ENCODE assay signal across 30 cellular contexts in the genomic region with DNA sequence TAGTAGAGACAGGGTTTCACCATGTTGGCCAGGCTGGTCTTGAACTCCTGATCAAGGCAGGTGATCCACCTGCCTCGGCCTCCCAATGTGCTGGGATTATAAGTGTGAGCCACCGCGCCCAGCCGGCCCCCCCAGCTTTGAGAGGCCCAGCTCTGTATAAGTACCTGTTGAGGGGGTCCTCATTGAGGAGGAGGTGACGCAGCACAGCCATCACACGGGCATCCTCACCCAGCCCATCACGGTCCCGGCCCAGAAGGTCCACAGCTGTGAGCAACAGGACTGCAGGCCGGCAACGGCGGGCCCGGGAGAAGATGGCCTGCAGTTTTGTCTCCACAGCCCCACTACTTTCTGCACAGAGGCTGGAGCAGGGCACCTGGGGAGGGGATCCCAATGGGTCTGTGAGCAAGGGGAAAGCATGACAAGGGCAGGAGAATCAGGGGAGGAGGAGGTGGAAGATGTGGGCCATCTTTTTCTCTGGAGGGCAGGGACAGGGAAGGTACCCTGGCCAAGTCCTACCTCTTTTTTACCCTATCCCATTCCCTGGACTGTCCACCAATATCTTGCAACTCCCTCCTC. TPM values are rescaled to one million over a fixed set of nuclear protein-coding genes. Genes with fewer than 3 reads are reported as not detected.
"Had no signal": no experiment of that assay in that cellular context is flagged by ENCODE, and none has a peak within 500 bp of the region (broad histone marks: within the 10 kb centered on the region; RNA-seq: fewer than 3 reads in every experiment).

No MANE protein-coding gene starts in this region.

- ATAC-seq: left colon; mucosa of descending colon; naive thymus-derived CD4-positive, alpha-beta T cell; natural killer cell treated with Interleukin-12 subunit alpha and Interleukin-12 subunit beta and Interleukin-15 and Interleukin-18, amount 100 ng/mL, for 72 hours; right cardiac atrium; stimulated activated memory B cell treated with anti-CD40 and anti-IgM and Interleukin-4, amounts not matched to agents 10 μg/mL and 1 μg/mL and 100 μg/mL, for 72 hours; stimulated activated naive CD8-positive, alpha-beta T cell treated with anti-CD3 and anti-CD28 coated beads, Interleukin-15, amount 100 ng/mL, for 72 hours had no signal

- DNase-seq: hypothalamus; immature natural killer cell; kidney; left colon; left ventricle myocardium inferior; midbrain; mucosa of descending colon; naive thymus-derived CD4-positive, alpha-beta T cell; nucleus accumbens; retina; sigmoid colon; small intestine; stimulated activated CD4-positive, alpha-beta T cell treated with anti-CD3 and anti-CD28 coated beads, Interleukin-1b, Interleukin-23, amount 100 ng/mL, for 48 hours; stimulated activated CD4-positive, alpha-beta T cell treated with anti-CD3 and anti-CD28 coated beads, Interleukin-2, amount 100 ng/mL, for 48 hours; stimulated activated CD4-positive, alpha-beta T cell treated with anti-CD3 and anti-CD28 coated beads, Interleukin-4, amount 100 ng/mL, for 4 hours; stimulated activated CD8-positive, alpha-beta memory T cell treated with anti-CD3 and anti-CD28 coated beads, Interleukin-4, amount 100 ng/mL, for 48 hours; stimulated activated naive CD4-positive, alpha-beta T cell treated with Interleukin-2 at 50 U/mL for 16 hours; stimulated activated naive CD8-positive, alpha-beta T cell treated with anti-CD3 and anti-CD28 coated beads, Interleukin-15, amount 100 ng/mL, for 72 hours; substantia nigra; thyroid gland; transverse colon; upper lobe of left lung had no signal

- H3K27ac ChIP-seq: left ventricle myocardium inferior, pancreas, prostate gland, sigmoid colon, thyroid gland, transverse colon, upper lobe of left lung, vagina had no signal

- H3K4me3 ChIP-seq: left ventricle myocardium inferior, lung, mucosa of descending colon, pancreas, prostate gland, sigmoid colon, thyroid gland, transverse colon, upper lobe of left lung, vagina had no signal

- H3K9me3 ChIP-seq: left ventricle myocardium inferior, mucosa of descending colon, pancreas, prostate gland, sigmoid colon, thyroid gland, transverse colon, upper lobe of left lung, vagina had no signal

- H3K4me1 ChIP-seq: pancreas, prostate gland, thyroid gland, upper lobe of left lung, vagina had no signal

- H3K27me3 ChIP-seq: pancreas, sigmoid colon, thyroid gland, transverse colon, upper lobe of left lung, vagina had no signal

RNA-seq across cellular contexts. Expression of gene GNMT, which starts 7.7 kb away (rescaled TPM):
- total RNA-seq: myocyte had no signal
- polyA plus RNA-seq: naive thymus-derived CD4-positive, alpha-beta T cell had no signal
